8 cellular contexts compared by ENCODE assay signal in the genomic region with DNA sequence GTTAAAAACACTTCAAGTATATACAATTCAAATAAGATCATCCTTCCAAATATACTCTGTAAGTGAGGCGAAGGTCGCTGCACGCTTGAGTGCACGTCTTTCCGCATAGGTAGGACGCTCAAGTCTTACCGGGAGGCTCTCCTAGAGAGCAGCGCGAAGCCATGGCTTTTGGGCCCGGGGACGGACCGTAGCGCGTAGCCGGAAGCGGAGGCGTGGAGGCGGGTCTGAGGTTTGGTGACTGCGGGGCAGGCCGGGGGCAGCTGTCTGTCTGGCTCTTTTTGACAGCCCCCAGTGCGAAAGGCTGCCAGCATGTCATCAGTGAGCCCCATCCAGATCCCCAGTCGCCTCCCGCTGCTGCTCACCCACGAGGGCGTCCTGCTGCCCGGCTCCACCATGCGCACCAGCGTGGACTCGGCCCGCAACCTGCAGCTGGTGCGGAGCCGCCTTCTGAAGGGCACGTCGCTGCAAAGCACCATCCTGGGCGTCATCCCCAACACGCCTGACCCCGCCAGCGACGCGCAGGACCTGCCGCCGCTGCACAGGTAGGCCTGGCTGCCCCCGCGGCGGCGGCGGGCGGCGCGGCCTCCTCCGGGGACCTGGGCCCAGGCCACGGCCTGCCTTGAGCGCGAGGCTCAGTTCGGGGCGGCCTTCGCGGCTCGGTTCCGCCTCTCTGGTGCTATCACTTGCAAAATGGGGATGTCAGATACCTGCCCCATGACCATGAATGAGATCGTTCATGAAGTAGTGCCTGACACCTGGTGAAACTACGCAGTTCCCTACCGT. TPM values are rescaled to one million over a fixed set of nuclear protein-coding genes. Genes with fewer than 3 reads are reported as not detected.
A peak's percentile ranks its signal among the peaks of the same experiment; 100 is the strongest.
DNase-seq lines count a peak whose midpoint lies in the region; ATAC-seq and TF ChIP-seq lines count a peak whose summit lies in the region.

A gene with protein sequence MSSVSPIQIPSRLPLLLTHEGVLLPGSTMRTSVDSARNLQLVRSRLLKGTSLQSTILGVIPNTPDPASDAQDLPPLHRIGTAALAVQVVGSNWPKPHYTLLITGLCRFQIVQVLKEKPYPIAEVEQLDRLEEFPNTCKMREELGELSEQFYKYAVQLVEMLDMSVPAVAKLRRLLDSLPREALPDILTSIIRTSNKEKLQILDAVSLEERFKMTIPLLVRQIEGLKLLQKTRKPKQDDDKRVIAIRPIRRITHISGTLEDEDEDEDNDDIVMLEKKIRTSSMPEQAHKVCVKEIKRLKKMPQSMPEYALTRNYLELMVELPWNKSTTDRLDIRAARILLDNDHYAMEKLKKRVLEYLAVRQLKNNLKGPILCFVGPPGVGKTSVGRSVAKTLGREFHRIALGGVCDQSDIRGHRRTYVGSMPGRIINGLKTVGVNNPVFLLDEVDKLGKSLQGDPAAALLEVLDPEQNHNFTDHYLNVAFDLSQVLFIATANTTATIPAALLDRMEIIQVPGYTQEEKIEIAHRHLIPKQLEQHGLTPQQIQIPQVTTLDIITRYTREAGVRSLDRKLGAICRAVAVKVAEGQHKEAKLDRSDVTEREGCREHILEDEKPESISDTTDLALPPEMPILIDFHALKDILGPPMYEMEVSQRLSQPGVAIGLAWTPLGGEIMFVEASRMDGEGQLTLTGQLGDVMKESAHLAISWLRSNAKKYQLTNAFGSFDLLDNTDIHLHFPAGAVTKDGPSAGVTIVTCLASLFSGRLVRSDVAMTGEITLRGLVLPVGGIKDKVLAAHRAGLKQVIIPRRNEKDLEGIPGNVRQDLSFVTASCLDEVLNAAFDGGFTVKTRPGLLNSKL (plus strand): TSS at position 221 of the 783 bp plus-strand sequence. CDS start 89 bp downstream, at position 310.

- peak within 1 kb of the TSS; percentile 92 for H3K9ac ChIP-seq in Karpas-422 (ENCODE audit: low read length)

- peak within 1 kb of the TSS; percentile 97 for H3K4me3 Mint-ChIP-seq in activated T-helper 17 cell treated with anti-CD3 and anti-CD28 coated beads, Interleukin-2, amount 50 U/mL, for 72 hours
- peak within 1 kb of the TSS; percentile 90 to 97 (median 94) for H3K4me3 Mint-ChIP-seq in naive thymus-derived CD8-positive, alpha-beta T cell
- peak within 1 kb of the TSS; percentile 91 to 93 for H3K4me3 Mint-ChIP-seq in stimulated activated naive B cell treated with anti-CD40 and anti-IgM and Interleukin-4, amounts not matched to agents 10 μg/mL and 1 μg/mL and 100 μg/mL, for 72 hours

- peaks cover 19% of the 10 kb centered on the region for H3K4me1 Mint-ChIP-seq in activated T-helper 17 cell treated with anti-CD3 and anti-CD28 coated beads, Interleukin-2, amount 50 U/mL, for 72 hours
- peaks cover 16 to 49% (median 39%) of the 10 kb centered on the region in 4 donors for H3K4me1 Mint-ChIP-seq in naive thymus-derived CD8-positive, alpha-beta T cell
- H3K4me1 Mint-ChIP-seq in stimulated activated naive B cell treated with anti-CD40 and anti-IgM and Interleukin-4, amounts not matched to agents 10 μg/mL and 1 μg/mL and 100 μg/mL, for 72 hours, result peaks cover 14 to 17% of the 10 kb centered on the region in 2 donors

- peak; percentile 98 for DNase-seq in Karpas-422
- peak; percentile 80 for DNase-seq in RWPE1 (ENCODE audit: low spot score)
- peak; percentile 88 for DNase-seq in fibroblast of mammary gland (ENCODE audit: low read depth)
- peak; percentile 79 to 95 (median 92) for DNase-seq in naive thymus-derived CD8-positive, alpha-beta T cell
- peak; percentile 91 for DNase-seq in stimulated activated naive B cell treated with anti-CD40 and anti-IgM and Interleukin-4, amounts not matched to agents 10 μg/mL and 1 μg/mL and 100 μg/mL, for 72 hours

- H3K4me1 ChIP-seq in DOHH2 (ENCODE audit: control insufficient read depth, low read length) (peaks cover 18% of the 10 kb centered on the region), Karpas-422 (ENCODE audit: low read length) (peaks cover 25% of the 10 kb centered on the region)

- peaks cover 4% of the 10 kb centered on the region for H4K20me1 ChIP-seq in DOHH2 (ENCODE audit: control insufficient read depth, insufficient read depth, low read depth, low read length)
- H4K20me1 ChIP-seq in Karpas-422 (ENCODE audit: insufficient read depth, low read depth, low read length), result peaks cover 6% of the 10 kb centered on the region; the same call in 1 of the 2 replicates

- peaks cover 10% of the 10 kb centered on the region for H3K36me3 ChIP-seq in DOHH2 (ENCODE audit: control insufficient read depth, low read length)
- no peaks in the 10 kb centered on the region for H3K36me3 ChIP-seq in Karpas-422 (ENCODE audit: insufficient read depth, low read length)

- H3K79me2 ChIP-seq in DOHH2 (ENCODE audit: control insufficient read depth, low read length) (peaks cover 52% of the 10 kb centered on the region), Karpas-422 (ENCODE audit: low read length) (peaks cover 51% of the 10 kb centered on the region)

- H3K9me3 Mint-ChIP-seq in activated T-helper 17 cell treated with anti-CD3 and anti-CD28 coated beads, Interleukin-2, amount 50 U/mL, for 72 hours, result no peaks in the 10 kb centered on the region
- H3K9me3 Mint-ChIP-seq in naive thymus-derived CD8-positive, alpha-beta T cell, result peaks cover 0 to 5% (median 0%) of the 10 kb centered on the region in 9 donors
- H3K9me3 Mint-ChIP-seq in stimulated activated naive B cell treated with anti-CD40 and anti-IgM and Interleukin-4, amounts not matched to agents 10 μg/mL and 1 μg/mL and 100 μg/mL, for 72 hours, result peaks cover 0 to 4% of the 10 kb centered on the region in 2 donors

- no peaks in the 10 kb centered on the region for H3K9me2 ChIP-seq in DOHH2 (replicated peaks; ENCODE audit: control insufficient read depth, low read length)
- H3K9me2 ChIP-seq in Karpas-422 (replicated peaks; ENCODE audit: insufficient read depth, low read length), result no peaks in the 10 kb centered on the region

- no peak for TF ChIP-seq CTCF in DOHH2 (IDR thresholded peaks at IDR 0.05; ENCODE audit: low read depth, low read length, poor library complexity, severe bottlenecking)
- TF ChIP-seq CTCF in RWPE1 (conservative IDR thresholded peaks at IDR 0.05; ENCODE audit: low read depth), result no peak
- no peak for TF ChIP-seq CTCF in fibroblast of mammary gland (conservative IDR thresholded peaks at IDR 0.05; ENCODE audit: control insufficient read depth, insufficient read depth, low read depth, low read length)

- no peaks in the 10 kb centered on the region for H3F3A ChIP-seq in DOHH2 (ENCODE audit: control insufficient read depth, insufficient read depth)

- H3K9me3 ChIP-seq in DOHH2 (ENCODE audit: control insufficient read depth, insufficient read depth, low read length) (peaks cover 3% of the 10 kb centered on the region; the same call in 1 of the 2 replicates), Karpas-422 (ENCODE audit: low read length) (no peaks in the 10 kb centered on the region)

- H3K27me3 Mint-ChIP-seq in activated T-helper 17 cell treated with anti-CD3 and anti-CD28 coated beads, Interleukin-2, amount 50 U/mL, for 72 hours, result no peaks in the 10 kb centered on the region
- H3K27me3 Mint-ChIP-seq in naive thymus-derived CD8-positive, alpha-beta T cell, result no peaks in the 10 kb centered on the region
- H3K27me3 Mint-ChIP-seq in stimulated activated naive B cell treated with anti-CD40 and anti-IgM and Interleukin-4, amounts not matched to agents 10 μg/mL and 1 μg/mL and 100 μg/mL, for 72 hours, result peaks cover 0 to 7% of the 10 kb centered on the region in 2 donors

- POLR2A ChIA-PET in RWPE1 (lab: Yijun Ruan, JAX; ENCODE audit: low non-redundant PET), result no interaction called here
- POLR2A ChIA-PET in naive thymus-derived CD8-positive, alpha-beta T cell (lab: Charles Lee), result interaction anchor here (0.6 to 1.2 kb wide), 5 partner anchors 122 to 1378 kb away, joined by 3 to 5 read pairs (median 3); no protein-coding TSS in a partner anchor

- H3K27ac ChIP-seq in DOHH2 (ENCODE audit: low read depth, low read length) (0 out of 2 replicates have a peak within 1 kb of the TSS, but pooled peaks have one; percentile 7), Karpas-422 (ENCODE audit: low read length) (peak within 1 kb of the TSS; percentile 57), RWPE1 (peak within 1 kb of the TSS; percentile 89)

- peak within 1 kb of the TSS; percentile 98 for H3K27ac Mint-ChIP-seq in activated T-helper 17 cell treated with anti-CD3 and anti-CD28 coated beads, Interleukin-2, amount 50 U/mL, for 72 hours
- peak within 1 kb of the TSS; percentile 90 to 99 (median 96) for H3K27ac Mint-ChIP-seq in naive thymus-derived CD8-positive, alpha-beta T cell
- peak within 1 kb of the TSS; percentile 94 for H3K27ac Mint-ChIP-seq in stimulated activated naive B cell treated with anti-CD40 and anti-IgM and Interleukin-4, amounts not matched to agents 10 μg/mL and 1 μg/mL and 100 μg/mL, for 72 hours

- H3K4me2 ChIP-seq in DOHH2 (ENCODE audit: low read length) (peak within 1 kb of the TSS; percentile 88), Karpas-422 (ENCODE audit: low read depth, low read length, poor library complexity, severe bottlenecking) (peak within 1 kb of the TSS; percentile 87)

- peak within 1 kb of the TSS; percentile 92 for H3K4me3 ChIP-seq in DOHH2 (ENCODE audit: low read length)
- peak within 1 kb of the TSS; percentile 93 for H3K4me3 ChIP-seq in Karpas-422 (ENCODE audit: low read length)
- peak within 1 kb of the TSS; percentile 59 for H3K4me3 ChIP-seq in fibroblast of mammary gland (ENCODE audit: control insufficient read depth, low read depth, low read length)

- CTCF ChIA-PET in RWPE1 (lab: Yijun Ruan, JAX), result no interaction called here

- H2AFZ ChIP-seq in Karpas-422 (ENCODE audit: low read length), result peak within 1 kb of the TSS; percentile 56; the same call in 1 of the 2 replicates

- peak; percentile 97 for ATAC-seq in GM21825 (IDR thresholded peaks at IDR 0.05; ENCODE audit: unreplicated experiment)
- peak; percentile 98 for ATAC-seq in activated T-helper 17 cell treated with anti-CD3 and anti-CD28 coated beads, Interleukin-2, amount 50 U/mL, for 72 hours (replicated peaks)
- peak; percentile 94 to 95 for ATAC-seq in naive thymus-derived CD8-positive, alpha-beta T cell
- ATAC-seq in stimulated activated naive B cell treated with anti-CD40 and anti-IgM and Interleukin-4, amounts not matched to agents 10 μg/mL and 1 μg/mL and 100 μg/mL, for 72 hours (replicated peaks), result peak; percentile 93 to 97

- peaks cover 9% of the 10 kb centered on the region for H3K36me3 Mint-ChIP-seq in activated T-helper 17 cell treated with anti-CD3 and anti-CD28 coated beads, Interleukin-2, amount 50 U/mL, for 72 hours (ENCODE audit: low read depth)
- H3K36me3 Mint-ChIP-seq in naive thymus-derived CD8-positive, alpha-beta T cell, result peaks cover 0 to 9% (median 0%) of the 10 kb centered on the region in 3 donors
- peaks cover 0 to 11% of the 10 kb centered on the region in 2 donors for H3K36me3 Mint-ChIP-seq in stimulated activated naive B cell treated with anti-CD40 and anti-IgM and Interleukin-4, amounts not matched to agents 10 μg/mL and 1 μg/mL and 100 μg/mL, for 72 hours

- H3K27me3 ChIP-seq in DOHH2 (ENCODE audit: control insufficient read depth, low read length) (no peaks in the 10 kb centered on the region), Karpas-422 (ENCODE audit: low read length) (no peaks in the 10 kb centered on the region)

RNA-seq across cellular contexts. Expression of the gene that starts here (rescaled TPM):
- 74.8 and 82.2 TPM in 2 replicates for total RNA-seq in Karpas-422 (2014; rRNA removed; shearing (Covaris generic); ENCODE audit: low replicate concordance)
- total RNA-seq in activated T-helper 17 cell treated with anti-CD3 and anti-CD28 coated beads, Interleukin-2, amount 50 U/mL, for 72 hours, result 10 to 100 TPM; 49.7 to 60.6 TPM
- 100 to 1,000 TPM; 104 to 114 TPM for total RNA-seq in naive thymus-derived CD8-positive, alpha-beta T cell
- 10 to 100 TPM; 37.2 to 44.5 (median 37.3) TPM for polyA plus RNA-seq in naive thymus-derived CD8-positive, alpha-beta T cell

Comparison
In these comparisons a context has a peak if more than half of its experiments do, and no peak if none do; other contexts are left out.
1. Peak in every context shown above with its lines: DNase-seq, ATAC-seq, H3K4me3 ChIP-seq and H3K27ac ChIP-seq.
2. H3K27ac ChIP-seq: peak in every context shown above with its lines; median percentile 89 in RWPE1; 57 in Karpas-422; 7 in DOHH2.